Comparison of ENCODE assay signal across 8 cellular contexts in the genomic region with DNA sequence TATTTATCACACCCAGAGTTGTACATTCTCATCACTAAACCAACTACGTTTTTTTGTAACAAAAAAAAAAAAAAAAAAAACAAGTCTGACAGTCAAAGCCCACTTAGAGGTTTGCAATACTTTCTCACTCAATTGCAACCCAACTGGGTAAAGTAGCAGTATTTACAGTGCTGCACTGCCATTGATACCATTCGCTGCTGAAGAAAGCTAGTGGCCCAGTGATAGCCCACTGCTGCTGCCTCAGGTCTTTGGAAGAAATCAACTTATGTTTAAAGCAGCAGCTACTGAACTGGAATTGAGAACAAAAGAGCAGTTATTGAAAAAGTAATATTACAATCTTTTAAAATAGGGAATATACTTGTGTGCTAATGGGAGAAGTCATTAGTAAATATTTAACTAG. TPM values are rescaled to one million over a fixed set of nuclear protein-coding genes. Genes with fewer than 3 reads are reported as not detected.
DNase-seq lines count a peak whose midpoint lies in the region; ATAC-seq and TF ChIP-seq lines count a peak whose summit lies in the region.

No MANE protein-coding gene starts in this region.

- no peaks in the 10 kb centered on the region for H3K9me3 Mint-ChIP-seq in CD4-positive, alpha-beta T cell

- H3K4me3 ChIP-seq in NB4 (ENCODE audit: low read depth, low read length) (peak overlapping the region; percentile 84), dorsolateral prefrontal cortex (peak overlapping the region; percentile 73 to 100 (median 97)), neural cell (ENCODE audit: low read length) (peak overlapping the region; percentile 97)

- H3K4me2 ChIP-seq in neural cell (ENCODE audit: low read length), result peak overlapping the region; percentile 77

- peaks cover 84% of the 10 kb centered on the region for H3K36me3 Mint-ChIP-seq in CD4-positive, alpha-beta T cell (ENCODE audit: low read depth)

- H3K27me3 Mint-ChIP-seq in CD4-positive, alpha-beta T cell, result peaks cover 5% of the 10 kb centered on the region

- ATAC-seq in CD4-positive, alpha-beta T cell (ENCODE audit: poor library complexity), result no peak

- peak overlapping the region; percentile 87 for H3K4me3 Mint-ChIP-seq in CD4-positive, alpha-beta T cell

- CTCF ChIA-PET in CD4-positive, alpha-beta T cell (lab: Charles Lee), result interaction anchor here (0.7 to 6.2 kb wide), 6 partner anchors 21 to 181 kb away, joined by 3 to 63 read pairs (median 5); a partner anchor contains a TSS

- H3K27ac ChIP-seq in CD4-positive, alpha-beta T cell (ENCODE audit: low read depth, low read length), result peak overlapping the region; percentile 99
- H3K27ac ChIP-seq in dorsolateral prefrontal cortex (peak overlapping the region in 48 of 59 donors; percentile 23 to 100 (median 100)), neural cell (ENCODE audit: low read length) (no peak overlapping the region)

- intact Hi-C loops in CD4-positive, alpha-beta T cell (cut with DNase I, micrococcal nuclease), result loop anchor here (1.0 to 10.0 kb wide), 5 partner anchors 7 to 409 kb away; a partner anchor contains a TSS
- intact Hi-C loops in dorsolateral prefrontal cortex (cut with DNase I), result loop anchor here (5.0 to 10.0 kb wide), 3 partner anchors 181 to 209 kb away; a partner anchor contains a TSS

- H3K27ac Mint-ChIP-seq in CD4-positive, alpha-beta T cell, result peak overlapping the region; percentile 98

- H3K9me2 ChIP-seq in neural cell (ENCODE audit: insufficient read depth, low read length), result no peaks in the 10 kb centered on the region

- H3K4me1 Mint-ChIP-seq in CD4-positive, alpha-beta T cell (ENCODE audit: low read depth), result peaks cover 78% of the 10 kb centered on the region

- no peak for TF ChIP-seq CTCF in CD4-positive, alpha-beta T cell (IDR thresholded peaks at IDR 0.05)
- TF ChIP-seq CTCF in NB4 (IDR thresholded peaks at IDR 0.05; ENCODE audit: low read depth, low read length) (no peak), dorsolateral prefrontal cortex (IDR thresholded peaks at IDR 0.05 in 54 of 56, conservative IDR thresholded peaks at IDR 0.05 in 2 of 56; ENCODE audit: low read depth in 1 of 56, partially characterized antibody in 56 of 56) (peak in 1 of 56 donors; percentile 2), neural cell (IDR thresholded peaks at IDR 0.05; ENCODE audit: poor library complexity, severe bottlenecking) (no peak)

- H3K27me3 ChIP-seq in CD4-positive, alpha-beta T cell (ENCODE audit: control insufficient read depth, insufficient read depth, low read length), result no peaks in the 10 kb centered on the region
- H3K27me3 ChIP-seq in dorsolateral prefrontal cortex (no peaks in the 10 kb centered on the region), neural cell (ENCODE audit: insufficient read depth, low read depth, low read length) (no peaks in the 10 kb centered on the region)

- no peak for TF ChIP-seq POLR2A in NB4 (IDR thresholded peaks at IDR 0.05; ENCODE audit: extremely low read depth, insufficient read length)

- TF ChIP-seq RAD21 in neural cell (conservative IDR thresholded peaks at IDR 0.05), result no peak

- H2AFZ ChIP-seq in neural cell (ENCODE audit: low read depth, low read length), result no peak overlapping the region

- peak overlapping the region; percentile 100 for H3K9ac ChIP-seq in neural cell (ENCODE audit: low read length)

- peaks cover 8% of the 10 kb centered on the region for H3K36me3 ChIP-seq in neural cell (ENCODE audit: insufficient read depth, low read length)

- POLR2A ChIA-PET in CD4-positive, alpha-beta T cell (lab: Charles Lee), result interaction anchor here (0.5 to 22.6 kb wide), 12 partner anchors 9 to 1606 kb away, joined by 3 to 1262 read pairs (median 12); a partner anchor contains a TSS

- DNase-seq in CD4-positive, alpha-beta T cell, result no peak
- peak; percentile 43 for DNase-seq in NB4 (ENCODE audit: low read depth)
- no peak for DNase-seq in dorsolateral prefrontal cortex
- DNase-seq in LoVo (ENCODE audit: low spot score), result no peak
- DNase-seq in cortex of kidney (lab: John Stamatoyannopoulos, UW), result no peak
- no peak for DNase-seq in mucosa of gallbladder (ENCODE audit: low spot score)
- no peak for DNase-seq in CD1c-positive myeloid dendritic cell (ENCODE audit: extremely low spot score)

- H3K9me3 ChIP-seq in CD4-positive, alpha-beta T cell (ENCODE audit: control insufficient read depth, low read length), result no peaks in the 10 kb centered on the region
- no peaks in the 10 kb centered on the region for H3K9me3 ChIP-seq in neural cell (ENCODE audit: low read length)

- H3F3A ChIP-seq in neural cell (ENCODE audit: insufficient read depth, low read length, poor library complexity, severe bottlenecking), result peaks cover 14% of the 10 kb centered on the region

- peaks cover 70% of the 10 kb centered on the region for H3K79me2 ChIP-seq in neural cell (replicated peaks; ENCODE audit: insufficient read depth, low read length)

- no peak for TF ChIP-seq EP300 in neural cell (conservative IDR thresholded peaks at IDR 0.05; ENCODE audit: poor library complexity, severe bottlenecking)

- peaks cover 40% of the 10 kb centered on the region for H4K20me1 ChIP-seq in neural cell (ENCODE audit: insufficient read depth)

TF ChIP-seq in neural cell, 6 proteins besides CTCF, POLR2A, EP300 and RAD21:
- no peak for TF ChIP-seq SMC3 (conservative IDR thresholded peaks at IDR 0.05; ENCODE audit: poor library complexity)
- TF ChIP-seq EZH2 (IDR thresholded peaks at IDR 0.05; ENCODE audit: borderline replicate concordance, insufficient read depth, low read length, poor library complexity, severe bottlenecking), result no peak
- TF ChIP-seq POLR2AphosphoS5 (IDR thresholded peaks at IDR 0.05), result peak; percentile 15

RNA-seq across cellular contexts. Expression of a gene that starts 2.7 kb away (rescaled TPM):
- total RNA-seq in CD4-positive, alpha-beta T cell, result 100 to 1,000 TPM; 415 TPM
- 100 to 1,000 TPM; 196 to 344 (median 257) TPM for total RNA-seq in dorsolateral prefrontal cortex
- 303 and 346 TPM in 2 replicates for polyA plus RNA-seq in neural cell
- polyA minus RNA-seq in neural cell, result 555 and 641 TPM in 2 replicates
- total RNA-seq in mucosa of gallbladder, result 243 TPM

RNA-seq across cellular contexts. Expression of a gene that starts 26.2 kb away (rescaled TPM):
- total RNA-seq in CD4-positive, alpha-beta T cell, result 10 to 100 TPM; 14.5 to 16.8 TPM
- total RNA-seq in dorsolateral prefrontal cortex (10 to 100 TPM; 23.7 to 50.5 (median 37.6) TPM), mucosa of gallbladder (27.5 TPM)
- 110 and 169 TPM in 2 replicates for polyA plus RNA-seq in neural cell
- polyA minus RNA-seq in neural cell, result 69.4 and 86.9 TPM in 2 replicates
